In the genomic region with DNA sequence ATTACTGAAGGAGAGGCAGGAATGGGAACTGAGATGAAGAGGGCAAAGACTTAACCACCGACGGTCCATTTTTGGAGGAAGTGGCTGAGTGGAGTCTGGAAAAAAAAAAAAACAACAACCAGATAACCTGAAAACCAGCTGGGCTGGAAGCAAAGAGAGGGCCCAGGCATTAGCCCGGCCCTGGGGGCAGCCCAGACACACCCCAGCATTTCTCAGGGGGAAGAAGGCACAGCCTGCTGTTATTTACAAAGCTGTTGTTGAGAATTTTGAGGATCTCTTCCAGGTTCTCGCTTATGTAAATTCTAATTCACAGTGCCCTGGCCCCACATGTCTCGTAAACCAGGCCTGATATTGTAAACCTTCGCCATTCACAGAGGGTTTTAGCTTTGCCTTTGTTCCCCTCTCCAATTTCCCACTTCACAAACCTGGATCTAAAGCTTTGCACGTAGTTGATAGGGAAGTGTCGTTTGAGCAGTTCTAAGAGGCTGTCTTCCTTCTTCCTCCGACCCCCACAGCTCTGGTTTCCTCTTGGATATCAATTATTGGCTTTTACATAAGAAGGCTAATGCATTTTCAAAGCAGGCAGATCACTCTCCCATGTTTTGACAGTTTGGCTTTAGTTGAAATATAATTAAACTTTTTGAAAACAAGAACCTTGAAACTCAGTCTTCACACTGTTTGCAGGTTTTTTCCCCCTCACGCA, we compare ENCODE assay signal across 8 cellular contexts.
DNase-seq lines count a peak whose midpoint lies in the region; ATAC-seq and TF ChIP-seq lines count a peak whose summit lies in the region.

No MANE protein-coding gene starts in this region.

- H3K4me1 Mint-ChIP-seq in activated T-cell treated with anti-CD3 and anti-CD28 coated beads, Interleukin-2, amount 50 U/mL, for 24 hours (ENCODE audit: low read depth) = peaks cover 68% of the 10 kb centered on the region
- H3K4me1 Mint-ChIP-seq in endodermal cell = peaks cover 43% of the 10 kb centered on the region
- H3K4me1 Mint-ChIP-seq in stimulated activated naive CD8-positive, alpha-beta T cell treated with anti-CD3 and anti-CD28 coated beads, Interleukin-15, amount 100 ng/mL, for 72 hours = peaks cover 71% of the 10 kb centered on the region

- peak overlapping the region; percentile 16 for H3K27ac ChIP-seq in OCI-LY3 (ENCODE audit: low read length)
- H3K27ac ChIP-seq in endodermal cell (ENCODE audit: low read depth, low read length) = peak overlapping the region; percentile 12

- H3K4me1 ChIP-seq in OCI-LY3 (ENCODE audit: low read length) (peaks cover 39% of the 10 kb centered on the region), endodermal cell (ENCODE audit: control insufficient read depth, insufficient read depth, low read length) (peaks cover 18% of the 10 kb centered on the region)

- H3K4me2 ChIP-seq in OCI-LY3 (ENCODE audit: low read length) = peak overlapping the region; percentile 61

- H3K4me3 ChIP-seq in OCI-LY3 (ENCODE audit: low read length) = peak overlapping the region; percentile 40
- no peak overlapping the region for H3K4me3 ChIP-seq in endodermal cell (ENCODE audit: low read length)

- H3K9me3 ChIP-seq in OCI-LY3 (ENCODE audit: insufficient read depth, low read length) (0 out of 2 replicates have a peak, but pooled peaks cover 6% of the 10 kb centered on the region), endodermal cell (ENCODE audit: control insufficient read depth, low read length) (no peaks in the 10 kb centered on the region)

- no peaks in the 10 kb centered on the region for H3K27me3 Mint-ChIP-seq in activated T-cell treated with anti-CD3 and anti-CD28 coated beads, Interleukin-2, amount 50 U/mL, for 24 hours
- no peaks in the 10 kb centered on the region for H3K27me3 Mint-ChIP-seq in endodermal cell (ENCODE audit: insufficient read depth)
- no peaks in the 10 kb centered on the region for H3K27me3 Mint-ChIP-seq in stimulated activated naive CD8-positive, alpha-beta T cell treated with anti-CD3 and anti-CD28 coated beads, Interleukin-15, amount 100 ng/mL, for 72 hours

- no peak for ATAC-seq in stimulated activated naive CD8-positive, alpha-beta T cell treated with anti-CD3 and anti-CD28 coated beads, Interleukin-15, amount 100 ng/mL, for 72 hours

- H3K36me3 ChIP-seq in OCI-LY3 (replicated peaks; ENCODE audit: low read depth, low read length) = no peaks in the 10 kb centered on the region
- no peaks in the 10 kb centered on the region for H3K36me3 ChIP-seq in endodermal cell (ENCODE audit: control insufficient read depth, insufficient read depth, low read length)

- DNase-seq in activated T-cell treated with anti-CD3 and anti-CD28 coated beads, Interleukin-2, amount 50 U/mL, for 24 hours = peak; percentile 35
- no peak for DNase-seq in activated T-cell treated with anti-CD3 and anti-CD28 coated beads, Interleukin-2, amount 50 U/mL, for 1 hour
- peak; percentile 49 for DNase-seq in endodermal cell
- DNase-seq in stimulated activated naive CD8-positive, alpha-beta T cell treated with anti-CD3 and anti-CD28 coated beads, Interleukin-15, amount 100 ng/mL, for 72 hours = no peak
- DNase-seq in GM20000 (ENCODE audit: low spot score) = no peak
- DNase-seq in NCI-H2227 (lab: John Stamatoyannopoulos, UW; ENCODE audit: unreplicated experiment) = no peak
- no peak for DNase-seq in activated CD4-positive, CD25-positive, alpha-beta regulatory T cell (lab: John Stamatoyannopoulos, UW)

- TF ChIP-seq CTCF in OCI-LY3 (IDR thresholded peaks at IDR 0.05; ENCODE audit: low read depth, low read length) (no peak), endodermal cell (conservative IDR thresholded peaks at IDR 0.05) (no peak), GM20000 (IDR thresholded peaks at IDR 0.05; ENCODE audit: extremely low read depth, missing control alignments) (no peak)

- peaks cover 4% of the 10 kb centered on the region for H3K36me3 Mint-ChIP-seq in activated T-cell treated with anti-CD3 and anti-CD28 coated beads, Interleukin-2, amount 50 U/mL, for 24 hours (ENCODE audit: low read depth)
- H3K36me3 Mint-ChIP-seq in endodermal cell (ENCODE audit: low read depth) = no peaks in the 10 kb centered on the region

- H3K79me2 ChIP-seq in OCI-LY3 (ENCODE audit: low read length) = no peaks in the 10 kb centered on the region

- H3K4me3 Mint-ChIP-seq in activated T-cell treated with anti-CD3 and anti-CD28 coated beads, Interleukin-2, amount 50 U/mL, for 24 hours = peak overlapping the region; percentile 65
- no peak overlapping the region for H3K4me3 Mint-ChIP-seq in endodermal cell
- peak overlapping the region; percentile 78 to 80 for H3K4me3 Mint-ChIP-seq in stimulated activated naive CD8-positive, alpha-beta T cell treated with anti-CD3 and anti-CD28 coated beads, Interleukin-15, amount 100 ng/mL, for 72 hours

- H4K20me1 ChIP-seq in OCI-LY3 (ENCODE audit: insufficient read depth, low read length) = no peaks in the 10 kb centered on the region

- peaks cover 3% of the 10 kb centered on the region for H3K9me3 Mint-ChIP-seq in activated T-cell treated with anti-CD3 and anti-CD28 coated beads, Interleukin-2, amount 50 U/mL, for 24 hours
- H3K9me3 Mint-ChIP-seq in endodermal cell = peaks cover 7% of the 10 kb centered on the region
- H3K9me3 Mint-ChIP-seq in stimulated activated naive CD8-positive, alpha-beta T cell treated with anti-CD3 and anti-CD28 coated beads, Interleukin-15, amount 100 ng/mL, for 72 hours = peaks cover 7 to 11% of the 10 kb centered on the region in 2 donors

- H3K27ac Mint-ChIP-seq in activated T-cell treated with anti-CD3 and anti-CD28 coated beads, Interleukin-2, amount 50 U/mL, for 24 hours = peak overlapping the region; percentile 95
- H3K27ac Mint-ChIP-seq in endodermal cell = peak overlapping the region; percentile 10
- peak overlapping the region; percentile 98 for H3K27ac Mint-ChIP-seq in stimulated activated naive CD8-positive, alpha-beta T cell treated with anti-CD3 and anti-CD28 coated beads, Interleukin-15, amount 100 ng/mL, for 72 hours

- WGBS in endodermal cell (ENCODE audit: insufficient coverage in 1 of 2, insufficient read length in 1 of 2), 2 experiments = 59 to 63% methylated on average over 1 to 10 of the region's 10 CpGs

- H3K9ac ChIP-seq in OCI-LY3 (ENCODE audit: low read length) (peak overlapping the region; percentile 28; the same call in 1 of the 2 replicates), endodermal cell (ENCODE audit: extremely low read depth, low read length, poor library complexity, severe bottlenecking) (no peak overlapping the region)

- H3K27me3 ChIP-seq in OCI-LY3 (ENCODE audit: low read depth, low read length) (peaks cover 5% of the 10 kb centered on the region), endodermal cell (ENCODE audit: control insufficient read depth, insufficient read depth, low read length, poor library complexity, severe bottlenecking) (peaks cover 5% of the 10 kb centered on the region)

- H2AFZ ChIP-seq in OCI-LY3 (ENCODE audit: low read depth, low read length) = peak overlapping the region; percentile 56

Comparison
In these comparisons a context has a peak if more than half of its experiments do, and no peak if none do; other contexts are left out.
1. DNase-seq: peak in activated T-cell treated with anti-CD3 and anti-CD28 coated beads, Interleukin-2, amount 50 U/mL, for 24 hours (single experiment) and endodermal cell (single experiment); none in activated T-cell treated with anti-CD3 and anti-CD28 coated beads, Interleukin-2, amount 50 U/mL, for 1 hour (single experiment), stimulated activated naive CD8-positive, alpha-beta T cell treated with anti-CD3 and anti-CD28 coated beads, Interleukin-15, amount 100 ng/mL, for 72 hours (0 of 2), GM20000 (single experiment), NCI-H2227 (single experiment) and activated CD4-positive, CD25-positive, alpha-beta regulatory T cell (0 of 4).
2. H3K27ac Mint-ChIP-seq: peak in every context shown above with its lines; median percentile 98 in stimulated activated naive CD8-positive, alpha-beta T cell treated with anti-CD3 and anti-CD28 coated beads, Interleukin-15, amount 100 ng/mL, for 72 hours; 95 in activated T-cell treated with anti-CD3 and anti-CD28 coated beads, Interleukin-2, amount 50 U/mL, for 24 hours; 10 in endodermal cell.